ENCODE assay signal across 20 cellular contexts in genomic region chr16:13660807-13661206, GRCh38.
DNase-seq lines count a peak whose midpoint lies in the region; ATAC-seq and TF ChIP-seq lines count a peak whose summit lies in the region.
"Had no signal": no experiment of that assay in that cellular context is flagged by ENCODE, and none has a peak within 500 bp of the region (broad histone marks: within the 10 kb centered on the region; RNA-seq: fewer than 3 reads in every experiment).

No MANE protein-coding gene starts in this region.

- no peak for TF ChIP-seq EP300 in gastroesophageal sphincter (IDR thresholded peaks at IDR 0.05)

- peak; percentile 6 for DNase-seq in NCI-H82 (lab: John Stamatoyannopoulos, UW)
- no peak for DNase-seq in NCI-H82 treated with DMSO at 0.1 percent for 48 hours (lab: John Stamatoyannopoulos, UW; ENCODE audit: unreplicated experiment)
- DNase-seq in BE2C: peak; percentile 4
- DNase-seq in HT1080 (ENCODE audit: low read depth): peak; percentile 22
- DNase-seq in endodermal cell: no peak
- no peak for DNase-seq in DMS79 treated with DMSO at 0.1 percent for 48 hours (lab: John Stamatoyannopoulos, UW)
- no peak for DNase-seq in NCI-H345 (lab: John Stamatoyannopoulos, UW)
- DNase-seq: Calu3; CD4-positive, alpha-beta memory T cell; COR-L47; EL; GDM1; GM23248; H9 had no signal

- H3K27ac ChIP-seq in endodermal cell (ENCODE audit: low read depth, low read length) (no peak overlapping the region), gastroesophageal sphincter (no peak overlapping the region)
- H3K27ac ChIP-seq: BLaER1 treated with 17β-estradiol and CSF1 and Interleukin-3, amounts not matched to agents 10 nM and 100 nM; GM23248 had no signal

- H3K36me3 Mint-ChIP-seq in endodermal cell (ENCODE audit: low read depth): no peaks in the 10 kb centered on the region
- H3K36me3 Mint-ChIP-seq: CD14-positive monocyte; CD4-positive, alpha-beta memory T cell had no signal

- H3K4me1 Mint-ChIP-seq in endodermal cell: no peaks in the 10 kb centered on the region
- H3K4me1 Mint-ChIP-seq: B cell; CD14-positive monocyte; CD4-positive, alpha-beta memory T cell; H9 had no signal

- ATAC-seq in gastroesophageal sphincter: no peak
- ATAC-seq: GM12878, HCT116 had no signal

- H3K27me3 ChIP-seq in BE2C (no peaks in the 10 kb centered on the region), endodermal cell (ENCODE audit: control insufficient read depth, insufficient read depth, low read length, poor library complexity, severe bottlenecking) (no peaks in the 10 kb centered on the region), gastroesophageal sphincter (no peaks in the 10 kb centered on the region)
- H3K27me3 ChIP-seq: BLaER1 treated with 17β-estradiol and CSF1 and Interleukin-3, amounts not matched to agents 10 nM and 100 nM had no signal

- TF ChIP-seq POLR2A in gastroesophageal sphincter (IDR thresholded peaks at IDR 0.05): no peak

- H3K4me3 ChIP-seq in BE2C (ENCODE audit: low read depth, low read length): no peak overlapping the region
- no peak overlapping the region for H3K4me3 ChIP-seq in endodermal cell (ENCODE audit: low read length)
- no peak overlapping the region for H3K4me3 ChIP-seq in gastroesophageal sphincter
- H3K4me3 ChIP-seq: BLaER1 treated with 17β-estradiol and CSF1 and Interleukin-3, amounts not matched to agents 10 nM and 100 nM; GM12878; GM23248 had no signal

- 95 to 98% methylated on average over 6 to 8 of the region's 8 CpGs for WGBS in endodermal cell (ENCODE audit: insufficient coverage in 1 of 2, insufficient read length in 1 of 2), 2 experiments
- WGBS in gastroesophageal sphincter (ENCODE audit: low coverage in 1 of 2), 2 donors: 86 to 88% methylated on average over 4 to 5 of the region's 8 CpGs

- H3K4me1 ChIP-seq in BE2C (no peaks in the 10 kb centered on the region), endodermal cell (ENCODE audit: control insufficient read depth, insufficient read depth, low read length) (no peaks in the 10 kb centered on the region), gastroesophageal sphincter (no peaks in the 10 kb centered on the region)
- H3K4me1 ChIP-seq: BLaER1 treated with 17β-estradiol and CSF1 and Interleukin-3, amounts not matched to agents 10 nM and 100 nM had no signal

- TF ChIP-seq CTCF in BE2C (IDR thresholded peaks at IDR 0.05; ENCODE audit: low read depth, low read length): no peak
- peak; percentile 41 for TF ChIP-seq CTCF in endodermal cell (conservative IDR thresholded peaks at IDR 0.05)
- TF ChIP-seq CTCF in gastroesophageal sphincter (IDR thresholded peaks at IDR 0.05): no peak

- no peak overlapping the region for H3K4me3 Mint-ChIP-seq in endodermal cell
- H3K4me3 Mint-ChIP-seq: B cell; CD14-positive monocyte; CD4-positive, alpha-beta memory T cell; H9 had no signal

- no peak overlapping the region for H3K27ac Mint-ChIP-seq in endodermal cell
- H3K27ac Mint-ChIP-seq: B cell; CD14-positive monocyte; CD4-positive, alpha-beta memory T cell; H9 had no signal

- no peak overlapping the region for H3K9ac ChIP-seq in endodermal cell (ENCODE audit: extremely low read depth, low read length, poor library complexity, severe bottlenecking)
- H3K9ac ChIP-seq: BLaER1 treated with 17β-estradiol and CSF1 and Interleukin-3, amounts not matched to agents 10 nM and 100 nM; GM23248 had no signal

- no peaks in the 10 kb centered on the region for H3K27me3 Mint-ChIP-seq in endodermal cell (ENCODE audit: insufficient read depth)
- H3K27me3 Mint-ChIP-seq: B cell had no signal

- H3K9me3 Mint-ChIP-seq in endodermal cell: peaks cover 12% of the 10 kb centered on the region

- no peaks in the 10 kb centered on the region for H3K36me3 ChIP-seq in BE2C
- no peaks in the 10 kb centered on the region for H3K36me3 ChIP-seq in endodermal cell (ENCODE audit: control insufficient read depth, insufficient read depth, low read length)
- H3K36me3 ChIP-seq in gastroesophageal sphincter: no peaks in the 10 kb centered on the region
- H3K36me3 ChIP-seq: BLaER1 treated with 17β-estradiol and CSF1 and Interleukin-3, amounts not matched to agents 10 nM and 100 nM had no signal

- H3K9me3 ChIP-seq in BE2C: no peaks in the 10 kb centered on the region
- peaks cover 24% of the 10 kb centered on the region for H3K9me3 ChIP-seq in endodermal cell (ENCODE audit: control insufficient read depth, low read length)
- no peaks in the 10 kb centered on the region for H3K9me3 ChIP-seq in gastroesophageal sphincter

Comparison
In these comparisons a context has a peak if more than half of its experiments do, and no peak if none do; other contexts are left out.
1. DNase-seq: peak in NCI-H82 (single experiment), BE2C (single experiment) and HT1080 (single experiment); none in NCI-H82 treated with DMSO at 0.1 percent for 48 hours (single experiment), endodermal cell (single experiment), DMS79 treated with DMSO at 0.1 percent for 48 hours (single experiment) and NCI-H345 (single experiment).